In genomic region chr2:85257359-85258193, GRCh38 we compare ENCODE assay signal across 14 cellular contexts.
DNase-seq lines count a peak whose midpoint lies in the region; ATAC-seq and TF ChIP-seq lines count a peak whose summit lies in the region.
"Had no signal": no experiment of that assay in that cellular context is flagged by ENCODE, and none has a peak within 500 bp of the region (broad histone marks: within the 10 kb centered on the region; RNA-seq: fewer than 3 reads in every experiment).

No MANE protein-coding gene starts in this region.

- H3K27me3 Mint-ChIP-seq in Caco-2 (ENCODE audit: insufficient read depth, unreplicated experiment) = no peaks in the 10 kb centered on the region
- no peaks in the 10 kb centered on the region for H3K27me3 Mint-ChIP-seq in activated naive CD8-positive, alpha-beta T cell treated with anti-CD3 and anti-CD28 coated beads, Interleukin-2, amount 50 U/mL, for 24 hours

- H3K4me2 ChIP-seq in SK-N-SH = peak overlapping the region; percentile 9

- H3K27ac ChIP-seq in SK-N-SH (ENCODE audit: low read depth in 2 of 2, low read length in 1 of 2) (peak overlapping the region; percentile 49 to 61), right atrium auricular region (peak overlapping the region; percentile 77 to 79)

- no peak for TF ChIP-seq RAD21 in SK-N-SH (IDR thresholded peaks at IDR 0.05; ENCODE audit: low read length)

- H3K4me1 ChIP-seq in Caco-2 (peaks cover 81% of the 10 kb centered on the region), SK-N-SH (ENCODE audit: control insufficient read depth in 1 of 2, insufficient read depth in 2 of 2, low read depth in 1 of 2, low read length in 1 of 2) (peaks cover 33 to 62% of the 10 kb centered on the region in 2 experiments), right atrium auricular region (peaks cover 0 to 70% of the 10 kb centered on the region in 2 donors)

- peaks cover 80% of the 10 kb centered on the region for H3K4me1 Mint-ChIP-seq in Caco-2 (ENCODE audit: low read depth, unreplicated experiment)
- no peaks in the 10 kb centered on the region for H3K4me1 Mint-ChIP-seq in activated naive CD8-positive, alpha-beta T cell treated with anti-CD3 and anti-CD28 coated beads, Interleukin-2, amount 50 U/mL, for 24 hours
- H3K4me1 Mint-ChIP-seq: B cell had no signal

- DNase-seq in Caco-2 = no peak
- peak; percentile 57 for DNase-seq in SK-N-SH
- DNase-seq in right atrium auricular region (ENCODE audit: low spot score) = no peak
- DNase-seq in sciatic nerve (ENCODE audit: low spot score) = no peak
- no peak for DNase-seq in stimulated activated naive CD4-positive, alpha-beta T cell treated with Interleukin-2 at 50 U/mL for 16 hours (lab: John Stamatoyannopoulos, UW)
- no peak for DNase-seq in GM10266 (ENCODE audit: extremely low spot score)
- DNase-seq in HEK293T (ENCODE audit: extremely low spot score) = no peak
- no peak for DNase-seq in activated naive CD8-positive, alpha-beta T cell treated with anti-CD3 and anti-CD28 coated beads, Interleukin-2, amount 50 U/mL, for 24 hours
- DNase-seq: activated CD4-positive, CD25-positive, alpha-beta regulatory T cell treated with anti-CD3 and anti-CD28 coated beads, Interleukin-2, amount 50 U/mL, for 72 hours; activated effector memory CD4-positive, alpha-beta T cell treated with anti-CD3 and anti-CD28 coated beads, Interleukin-2, amount 50 U/mL, for 16 hours; NCI-H1930; stimulated activated CD8-positive, alpha-beta memory T cell treated with anti-CD3 and anti-CD28 coated beads, Interleukin-4, amount 100 ng/mL, for 48 hours had no signal

- H3K36me3 ChIP-seq in Caco-2 (ENCODE audit: control insufficient read depth, insufficient read depth, low read length) (no peaks in the 10 kb centered on the region), SK-N-SH (replicated peaks in 1 of 2; ENCODE audit: control insufficient read depth in 1 of 2, insufficient read depth in 2 of 2, low read length in 1 of 2) (no peaks in the 10 kb centered on the region), right atrium auricular region (no peaks in the 10 kb centered on the region)

- POLR2A ChIA-PET in Caco-2 (lab: Charles Lee) = no interaction called here
- POLR2A ChIA-PET in SK-N-SH (lab: Yijun Ruan, JAX) = no interaction called here
- POLR2A ChIA-PET in HEK293T (lab: Yijun Ruan, JAX) = interaction anchor here (0.6 kb wide), 1 partner anchor 106 kb away, joined by 4 read pairs; no protein-coding TSS in a partner anchor

- H3K9me3 ChIP-seq in Caco-2 (no peaks in the 10 kb centered on the region), SK-N-SH (no peaks in the 10 kb centered on the region), right atrium auricular region (no peaks in the 10 kb centered on the region)

- no peaks in the 10 kb centered on the region for H3K27me3 ChIP-seq in Caco-2 (replicated peaks; ENCODE audit: control insufficient read depth, insufficient read depth, low read length)
- no peaks in the 10 kb centered on the region for H3K27me3 ChIP-seq in SK-N-SH (ENCODE audit: insufficient read depth)
- no peaks in the 10 kb centered on the region for H3K27me3 ChIP-seq in right atrium auricular region

- no peaks in the 10 kb centered on the region for H3K79me2 ChIP-seq in SK-N-SH (ENCODE audit: insufficient read depth)

- H3K9ac ChIP-seq in SK-N-SH = no peak overlapping the region

- H3K36me3 Mint-ChIP-seq in Caco-2 (ENCODE audit: insufficient read depth, unreplicated experiment) = peaks cover 32% of the 10 kb centered on the region
- H3K36me3 Mint-ChIP-seq in activated naive CD8-positive, alpha-beta T cell treated with anti-CD3 and anti-CD28 coated beads, Interleukin-2, amount 50 U/mL, for 24 hours (ENCODE audit: low read depth) = no peaks in the 10 kb centered on the region

- H3F3A ChIP-seq in SK-N-SH (replicated peaks; ENCODE audit: insufficient read depth) = no peaks in the 10 kb centered on the region

- 65% methylated on average over 10 of the region's 13 CpGs for WGBS in SK-N-SH (ENCODE audit: low lambda C conversion rate)

- H3K9me2 ChIP-seq in SK-N-SH = no peaks in the 10 kb centered on the region

- H3K4me3 ChIP-seq in Caco-2 (ENCODE audit: low read depth, low read length) (no peak overlapping the region), SK-N-SH (ENCODE audit: low read depth in 2 of 2, low read length in 1 of 2) (no peak overlapping the region), right atrium auricular region (no peak overlapping the region)

- H4K20me1 ChIP-seq in SK-N-SH (ENCODE audit: insufficient read depth) = no peaks in the 10 kb centered on the region

- intact Hi-C loops in Caco-2 (cut with micrococcal nuclease; ENCODE audit: unreplicated experiment) = loop anchor here (2.0 kb wide), 1 partner anchor 67 kb away; no protein-coding TSS in a partner anchor
- intact Hi-C loops in sciatic nerve (cut with DNase I) = no loop called here

- peak; percentile 20 for ATAC-seq in sciatic nerve
- no peak for ATAC-seq in activated naive CD8-positive, alpha-beta T cell treated with anti-CD3 and anti-CD28 coated beads, Interleukin-2, amount 50 U/mL, for 24 hours

- peak in 1 of 2 experiments; percentile 47; a peak in 1 of 4 replicates for TF ChIP-seq EP300 in SK-N-SH (IDR thresholded peaks at IDR 0.05; ENCODE audit: borderline replicate concordance in 1 of 2, low read depth in 1 of 2, low read length in 1 of 2)

- TF ChIP-seq CTCF in Caco-2 (IDR thresholded peaks at IDR 0.05; ENCODE audit: insufficient read depth in 1 of 2, low read depth in 1 of 2, low read length in 1 of 2, severe bottlenecking in 1 of 2, unreplicated experiment in 1 of 2) (no peak), SK-N-SH (IDR thresholded peaks at IDR 0.05) (no peak), right atrium auricular region (IDR thresholded peaks at IDR 0.05) (peak in 1 of 2 donors; percentile 40), GM10266 (IDR thresholded peaks at IDR 0.05; ENCODE audit: control insufficient read depth, insufficient read depth, low read depth, missing control alignments) (no peak)

- H3K27ac Mint-ChIP-seq in Caco-2 (ENCODE audit: unreplicated experiment) = peak overlapping the region; percentile 98
- no peak overlapping the region for H3K27ac Mint-ChIP-seq in activated naive CD8-positive, alpha-beta T cell treated with anti-CD3 and anti-CD28 coated beads, Interleukin-2, amount 50 U/mL, for 24 hours
- H3K27ac Mint-ChIP-seq: B cell; dendritic cell treated with granulocyte-macrophage colony-stimulating factor and Interleukin-4, amounts not matched to agents 40 ng/mL and 50 ng/mL, for 4 days had no signal

- H3K9me3 Mint-ChIP-seq in Caco-2 (ENCODE audit: unreplicated experiment) = no peaks in the 10 kb centered on the region
- H3K9me3 Mint-ChIP-seq in activated naive CD8-positive, alpha-beta T cell treated with anti-CD3 and anti-CD28 coated beads, Interleukin-2, amount 50 U/mL, for 24 hours = no peaks in the 10 kb centered on the region
- H3K9me3 Mint-ChIP-seq: dendritic cell treated with granulocyte-macrophage colony-stimulating factor and Interleukin-4, amounts not matched to agents 40 ng/mL and 50 ng/mL, for 4 days had no signal

- CTCF ChIA-PET in Caco-2 (lab: Charles Lee) = interaction anchor here (1.5 to 1.6 kb wide), 2 partner anchors 27 to 125 kb away, joined by 4 to 8 read pairs; partner anchors contain the start of gene TCF7L1
- CTCF ChIA-PET in SK-N-SH (lab: Yijun Ruan, JAX) = interaction anchor here (0.8 to 4.0 kb wide), 9 partner anchors 9 to 191 kb away, joined by 3 to 33 read pairs (median 6); partner anchors contain the start of gene TCF7L1
- CTCF ChIA-PET in HEK293T (lab: Yijun Ruan, JAX) = no interaction called here

- H2AFZ ChIP-seq in SK-N-SH (ENCODE audit: low read depth) = no peak overlapping the region

- no TSS peak for BruUV-seq in Caco-2 (replicated peaks; lab: Mats Ljungman, UMichigan)

- peak overlapping the region; percentile 24 for H3K4me3 Mint-ChIP-seq in Caco-2 (ENCODE audit: unreplicated experiment)
- no peak overlapping the region for H3K4me3 Mint-ChIP-seq in activated naive CD8-positive, alpha-beta T cell treated with anti-CD3 and anti-CD28 coated beads, Interleukin-2, amount 50 U/mL, for 24 hours
- H3K4me3 Mint-ChIP-seq: B cell; dendritic cell treated with granulocyte-macrophage colony-stimulating factor and Interleukin-4, amounts not matched to agents 40 ng/mL and 50 ng/mL, for 4 days had no signal

TF ChIP-seq in SK-N-SH, 30 proteins besides CTCF, POLR2A, EP300 and RAD21:
- no peak for TF ChIP-seq SMC3 (IDR thresholded peaks at IDR 0.05; ENCODE audit: low read depth, low read length)
- TF ChIP-seq TCF12 (IDR thresholded peaks at IDR 0.05) = peak; percentile 66
TF ChIP-seq in SK-N-SH: peak in this region for 1.

TF ChIP-seq in HEK293T, 16 proteins besides CTCF, POLR2A, EP300 and RAD21:
- TF ChIP-seq TARDBP (IDR thresholded peaks at IDR 0.05) = no peak
- TF ChIP-seq FOXA1 (IDR thresholded peaks at IDR 0.05) = no peak
- no peak for TF ChIP-seq HDGF (IDR thresholded peaks at IDR 0.05; ENCODE audit: borderline replicate concordance)
- no peak for TF ChIP-seq NFRKB (IDR thresholded peaks at IDR 0.05)
- no peak for TF ChIP-seq ELF4 (IDR thresholded peaks at IDR 0.05)
- TF ChIP-seq ARNT (IDR thresholded peaks at IDR 0.05) = no peak
TF ChIP-seq in HEK293T: peak in this region for 0.
